8 cellular contexts compared by ENCODE assay signal in the genomic region with DNA sequence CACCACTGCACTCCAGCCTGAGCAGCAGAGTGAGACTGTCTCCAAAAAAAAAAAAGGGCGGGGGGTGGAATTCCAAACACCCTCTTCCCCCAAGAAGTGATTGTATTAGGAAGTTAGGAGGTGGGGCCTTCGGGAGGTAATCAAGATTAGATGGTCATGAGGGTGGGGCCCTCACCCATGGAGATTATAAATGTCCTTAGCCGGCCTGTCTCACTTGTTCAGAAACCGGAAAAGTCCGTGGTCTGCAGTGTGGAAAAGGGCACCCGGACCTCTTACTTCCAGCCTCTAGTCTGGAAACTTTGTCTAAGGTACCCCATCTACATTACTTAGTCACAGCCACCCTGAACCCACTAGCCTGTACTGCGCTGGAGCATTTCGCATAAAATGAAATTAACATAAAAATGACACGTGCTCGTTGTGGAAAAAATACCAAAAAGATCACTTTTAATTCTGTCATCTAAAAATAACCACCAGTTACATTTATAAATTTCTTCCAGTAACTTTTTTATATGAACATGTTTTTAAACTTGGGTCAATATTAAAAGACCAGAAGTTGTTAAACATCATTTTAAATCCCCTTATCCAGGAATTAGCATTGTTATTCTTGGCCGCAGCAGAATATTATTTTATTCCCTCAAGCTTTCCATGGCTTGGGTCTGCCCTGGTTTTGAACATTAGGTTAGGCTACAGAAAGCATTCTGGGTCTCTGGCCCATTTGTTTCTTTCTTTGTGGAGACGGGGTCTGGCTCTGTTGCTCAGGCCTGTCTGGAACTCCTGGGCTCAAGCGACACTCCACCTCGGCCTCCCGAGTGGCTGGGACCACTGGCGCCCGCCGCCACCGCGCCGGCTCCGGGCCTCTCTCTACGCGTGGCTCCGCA. TPM values are rescaled to one million over a fixed set of nuclear protein-coding genes. Genes with fewer than 3 reads are reported as not detected.
A peak's percentile ranks its signal among the peaks of the same experiment; 100 is the strongest.
DNase-seq lines count a peak whose midpoint lies in the region; ATAC-seq and TF ChIP-seq lines count a peak whose summit lies in the region.

No MANE protein-coding gene starts in this region.

- no peaks in the 10 kb centered on the region for H3K27me3 ChIP-seq in heart left ventricle

- peak overlapping the region; percentile 96 to 100 (median 99) for H3K27ac ChIP-seq in heart left ventricle

- H3K4me3 ChIP-seq in heart left ventricle (peak overlapping the region; percentile 62 to 95 (median 76)), fibroblast of villous mesenchyme (ENCODE audit: low read depth, low read length) (peak overlapping the region; percentile 75), retinal pigment epithelial cell (ENCODE audit: low read length) (peak overlapping the region; percentile 60)

- H3K36me3 ChIP-seq in heart left ventricle: peaks cover 0 to 10% (median 4%) of the 10 kb centered on the region in 9 donors

- no peaks in the 10 kb centered on the region for H3K27me3 Mint-ChIP-seq in activated CD4-positive, alpha-beta T cell treated with anti-CD3 and anti-CD28 coated beads, Interleukin-2, amount 10 ng/mL, durations not matched to agents 7 days and 5 days

- H3K4me1 ChIP-seq in heart left ventricle: peaks cover 0 to 41% (median 20%) of the 10 kb centered on the region in 12 donors

- POLR2A ChIA-PET in activated CD4-positive, alpha-beta T cell treated with anti-CD3 and anti-CD28 coated beads, Interleukin-2, amount 10 ng/mL, durations not matched to agents 7 days and 5 days (lab: Charles Lee): interaction anchor here (0.6 to 0.7 kb wide), 2 partner anchors 19 to 256 kb away, joined by 3 to 6 read pairs; no protein-coding TSS in a partner anchor

- H3K9me3 Mint-ChIP-seq in activated CD4-positive, alpha-beta T cell treated with anti-CD3 and anti-CD28 coated beads, Interleukin-2, amount 10 ng/mL, durations not matched to agents 7 days and 5 days: no peaks in the 10 kb centered on the region

- H3K36me3 Mint-ChIP-seq in activated CD4-positive, alpha-beta T cell treated with anti-CD3 and anti-CD28 coated beads, Interleukin-2, amount 10 ng/mL, durations not matched to agents 7 days and 5 days (ENCODE audit: low read depth): peaks cover 42% of the 10 kb centered on the region

- intact Hi-C loops in heart left ventricle (cut with DNase I): loop anchor here in 1 of 10 donors (10.0 kb wide), 1 partner anchor 125 kb away; no protein-coding TSS in a partner anchor
- intact Hi-C loops in Right ventricle myocardium superior (cut with DNase I): no loop called here
- intact Hi-C loops in posterior vena cava (cut with DNase I): no loop called here

- TF ChIP-seq POLR2A in heart left ventricle (IDR thresholded peaks at IDR 0.05): no peak

- no peak for DNase-seq in heart left ventricle
- DNase-seq in Right ventricle myocardium superior: no peak
- no peak for DNase-seq in activated CD4-positive, alpha-beta T cell treated with anti-CD3 and anti-CD28 coated beads, Interleukin-2, amount 10 ng/mL, durations not matched to agents 7 days and 5 days
- DNase-seq in fibroblast of villous mesenchyme (ENCODE audit: low read depth): peak; percentile 43
- no peak for DNase-seq in retinal pigment epithelial cell (ENCODE audit: low read depth)
- no peak for DNase-seq in SHP77 treated with DMSO at 0.1 percent for 48 hours (lab: John Stamatoyannopoulos, UW)
- no peak for DNase-seq in posterior vena cava (ENCODE audit: low spot score)

- WGBS in heart left ventricle, 4 donors: 17 to 23% (median 18%) methylated on average over 21 to 25 of the region's 25 CpGs

- ATAC-seq in heart left ventricle: no peak
- ATAC-seq in Right ventricle myocardium superior (ENCODE audit: poor library complexity): no peak
- ATAC-seq in GM18519 (IDR thresholded peaks at IDR 0.05; ENCODE audit: low FRiP score, unreplicated experiment): no peak

- peaks cover 37% of the 10 kb centered on the region for H3K4me1 Mint-ChIP-seq in activated CD4-positive, alpha-beta T cell treated with anti-CD3 and anti-CD28 coated beads, Interleukin-2, amount 10 ng/mL, durations not matched to agents 7 days and 5 days

- no peaks in the 10 kb centered on the region for H3K9me3 ChIP-seq in heart left ventricle

- peak overlapping the region; percentile 94 for H3K4me3 Mint-ChIP-seq in activated CD4-positive, alpha-beta T cell treated with anti-CD3 and anti-CD28 coated beads, Interleukin-2, amount 10 ng/mL, durations not matched to agents 7 days and 5 days

- CTCF ChIA-PET in activated CD4-positive, alpha-beta T cell treated with anti-CD3 and anti-CD28 coated beads, Interleukin-2, amount 10 ng/mL, durations not matched to agents 7 days and 5 days (lab: Charles Lee): interaction anchor here (1.0 kb wide), 1 partner anchor 83 kb away, joined by 3 read pairs; no protein-coding TSS in a partner anchor

- TF ChIP-seq CTCF in heart left ventricle (IDR thresholded peaks at IDR 0.05): no peak
- no peak for TF ChIP-seq CTCF in fibroblast of villous mesenchyme (IDR thresholded peaks at IDR 0.05; ENCODE audit: insufficient read depth, low read depth, low read length)
- no peak for TF ChIP-seq CTCF in retinal pigment epithelial cell (conservative IDR thresholded peaks at IDR 0.05; ENCODE audit: low read depth, low read length)

- peak overlapping the region; percentile 99 for H3K27ac Mint-ChIP-seq in activated CD4-positive, alpha-beta T cell treated with anti-CD3 and anti-CD28 coated beads, Interleukin-2, amount 10 ng/mL, durations not matched to agents 7 days and 5 days

RNA-seq across cellular contexts. Expression of gene CKS2, which starts 1.1 kb away (rescaled TPM):
- total RNA-seq in heart left ventricle (10 to 100 TPM in 1 of 9 donors, 1 to 10 TPM in 8; 2.2 to 17.1 (median 5.4) TPM), Right ventricle myocardium superior (7.1 TPM), fibroblast of villous mesenchyme (78.0 and 228 TPM in 2 replicates), posterior vena cava (1 to 10 TPM; 4.1 to 4.3 TPM)
- 10 to 100 TPM in 1 of 2 donors, 1 to 10 TPM in 1; 9.5 to 37.9 TPM for polyA plus RNA-seq in heart left ventricle
- 100 to 1,000 TPM; 170 to 206 TPM for total RNA-seq in activated CD4-positive, alpha-beta T cell treated with anti-CD3 and anti-CD28 coated beads, Interleukin-2, amount 10 ng/mL, durations not matched to agents 7 days and 5 days

RNA-seq across cellular contexts. Expression of gene SECISBP2, which starts 8.5 kb away (rescaled TPM):
- total RNA-seq in heart left ventricle (10 to 100 TPM; 13.0 to 25.3 (median 15.5) TPM), Right ventricle myocardium superior (14.2 TPM), fibroblast of villous mesenchyme (23.3 and 27.4 TPM in 2 replicates), posterior vena cava (10 to 100 TPM; 35.2 to 36.3 TPM)
- 10 to 100 TPM; 13.9 to 27.5 TPM for polyA plus RNA-seq in heart left ventricle
- 10 to 100 TPM; 43.4 to 46.0 TPM for total RNA-seq in activated CD4-positive, alpha-beta T cell treated with anti-CD3 and anti-CD28 coated beads, Interleukin-2, amount 10 ng/mL, durations not matched to agents 7 days and 5 days
